8 cellular contexts compared by ENCODE assay signal in genomic region chr12:51025748-51026654, GRCh38. TPM values are rescaled to one million over a fixed set of nuclear protein-coding genes. Genes with fewer than 3 reads are reported as not detected.
DNase-seq lines count a peak whose midpoint lies in the region; ATAC-seq and TF ChIP-seq lines count a peak whose summit lies in the region.

Gene SLC11A2, minus strand, starts transcription at chr12:51026384. Its CDS starts 15,656 bp downstream, at chr12:51010728.

- H3K27ac ChIP-seq in CD8-positive, alpha-beta memory T cell (ENCODE audit: low read depth, low read length), result peak within 1 kb of the TSS; percentile 75
- H3K27ac ChIP-seq in lung (ENCODE audit: low read depth in 1 of 2, low read length in 1 of 2), result peak within 1 kb of the TSS; percentile 58 to 96

- H3K27me3 ChIP-seq in CD8-positive, alpha-beta memory T cell (ENCODE audit: insufficient read depth, low read length, poor library complexity, severe bottlenecking), result no peaks in the 10 kb centered on the region
- no peaks in the 10 kb centered on the region for H3K27me3 ChIP-seq in lung (ENCODE audit: control insufficient read depth, insufficient read depth)

- peak; percentile 86 for ATAC-seq in GM19467 (IDR thresholded peaks at IDR 0.05; ENCODE audit: unreplicated experiment)
- peak; percentile 93 for ATAC-seq in lung (ENCODE audit: insufficient read depth, low FRiP score)

- POLR2A ChIA-PET in CD8-positive, alpha-beta memory T cell (lab: Charles Lee), result interaction anchor here (0.5 to 2.1 kb wide), 9 partner anchors 14 to 959 kb away, joined by 3 to 18 read pairs (median 4); partner anchors contain the start of genes ATF1, DAZAP2 and POU6F1

- no peaks in the 10 kb centered on the region for H3K9me3 ChIP-seq in CD8-positive, alpha-beta memory T cell (ENCODE audit: low read length)
- H3K9me3 ChIP-seq in lung (ENCODE audit: control insufficient read depth in 2 of 2, insufficient read depth in 1 of 2, low read length in 1 of 2), result peaks cover 0 to 2% of the 10 kb centered on the region in 2 donors

- no peaks in the 10 kb centered on the region for H3K9me3 Mint-ChIP-seq in CD8-positive, alpha-beta memory T cell

- H3K4me1 ChIP-seq in CD8-positive, alpha-beta memory T cell (ENCODE audit: insufficient read depth, low read length), result peaks cover 30% of the 10 kb centered on the region
- peaks cover 6 to 7% of the 10 kb centered on the region in 2 donors for H3K4me1 ChIP-seq in lung (ENCODE audit: control insufficient read depth in 2 of 2, insufficient read depth in 2 of 2, low read length in 2 of 2)

- H3K4me1 Mint-ChIP-seq in CD8-positive, alpha-beta memory T cell, result peaks cover 43 to 62% (median 55%) of the 10 kb centered on the region in 3 donors

- peak; percentile 89 to 94 (median 91) for DNase-seq in CD8-positive, alpha-beta memory T cell
- DNase-seq in HS-5 (ENCODE audit: low read depth), result peak; percentile 61
- DNase-seq in NK-92 (lab: John Stamatoyannopoulos, UW; ENCODE audit: unreplicated experiment), result peak; percentile 63
- DNase-seq in activated CD8-positive, alpha-beta memory T cell treated with anti-CD3 and anti-CD28 coated beads for 1 hour (ENCODE audit: extremely low read depth in 1 of 2, low read depth in 1 of 2), result peak; percentile 76 to 83
- DNase-seq in effector CD4-positive, alpha-beta T cell, result peak; percentile 86
- DNase-seq in lung (ENCODE audit: low spot score), result peak; percentile 96
- DNase-seq in stimulated activated CD4-positive, alpha-beta T cell treated with anti-CD3 and anti-CD28 coated beads, TNF-alpha, amount 100 ng/mL, for 24 hours (ENCODE audit: low read depth in 3 of 3), result peak; percentile 83 to 95 (median 92)

- peak within 1 kb of the TSS; percentile 79 for H3K4me3 ChIP-seq in CD8-positive, alpha-beta memory T cell (ENCODE audit: low read length)
- peak within 1 kb of the TSS; percentile 91 for H3K4me3 ChIP-seq in lung

- H3K27ac Mint-ChIP-seq in CD8-positive, alpha-beta memory T cell, result peak within 1 kb of the TSS; percentile 73 to 99 (median 96)

- H3K36me3 ChIP-seq in CD8-positive, alpha-beta memory T cell (ENCODE audit: insufficient read depth, low read length), result no peaks in the 10 kb centered on the region
- H3K36me3 ChIP-seq in lung (ENCODE audit: control insufficient read depth in 2 of 2, insufficient read depth in 2 of 2, low read length in 2 of 2), result no peaks in the 10 kb centered on the region

- H3K36me3 Mint-ChIP-seq in CD8-positive, alpha-beta memory T cell, result peaks cover 0 to 11% (median 0%) of the 10 kb centered on the region in 3 donors

- no peak for TF ChIP-seq CTCF in lung (IDR thresholded peaks at IDR 0.05; ENCODE audit: control extremely low read depth, extremely low read depth)

- CTCF ChIA-PET in CD8-positive, alpha-beta memory T cell (lab: Charles Lee), result interaction anchor here (0.9 to 2.2 kb wide), 13 partner anchors 9 to 522 kb away, joined by 3 to 9 read pairs (median 4); partner anchors contain the start of gene ATF1

- peaks cover 4 to 6% of the 10 kb centered on the region in 2 donors for H3K27me3 Mint-ChIP-seq in CD8-positive, alpha-beta memory T cell

- WGBS in lung, 2 donors, result 0% methylated on average over 75 to 79 of the region's 79 CpGs

- H3K4me3 Mint-ChIP-seq in CD8-positive, alpha-beta memory T cell, result peak within 1 kb of the TSS; percentile 89 to 99 (median 96)

RNA-seq across cellular contexts. Expression of gene SLC11A2, which starts in this region (rescaled TPM):
- 10 to 100 TPM; 35.2 to 36.9 TPM for total RNA-seq in CD8-positive, alpha-beta memory T cell
- polyA plus RNA-seq in CD8-positive, alpha-beta memory T cell, result 14.0 TPM
- 100 to 1,000 TPM; 112 to 129 TPM for total RNA-seq in lung
- 10 to 100 TPM; 29.2 to 69.2 TPM for polyA plus RNA-seq in lung

Comparison
In these comparisons a context has a peak if more than half of its experiments do, and no peak if none do; other contexts are left out.
1. Peak in every context shown above with its lines: DNase-seq, ATAC-seq, H3K4me3 ChIP-seq and H3K27ac ChIP-seq.